Comparison of ENCODE assay signal across 16 cellular contexts in genomic region chr4:13990596-13991589, GRCh38.
DNase-seq lines count a peak whose midpoint lies in the region; ATAC-seq and TF ChIP-seq lines count a peak whose summit lies in the region.
"Had no signal": no experiment of that assay in that cellular context is flagged by ENCODE, and none has a peak within 500 bp of the region (broad histone marks: within the 10 kb centered on the region; RNA-seq: fewer than 3 reads in every experiment).

No MANE protein-coding gene starts in this region.

- peak overlapping the region; percentile 79 for H3K9ac ChIP-seq in skeletal muscle satellite cell (ENCODE audit: low read depth, low read length)

- H3K9me3 ChIP-seq in skeletal muscle satellite cell (replicated peaks; ENCODE audit: low read length) = no peaks in the 10 kb centered on the region
- H3K9me3 ChIP-seq: mucosa of descending colon, thoracic aorta had no signal

- DNase-seq in HuH-7 (ENCODE audit: low spot score) (peak; percentile 15), cardiac fibroblast (ENCODE audit: low read depth in 2 of 2) (peak; percentile 38 to 39), kidney tubule cell (ENCODE audit: low spot score) (peak; percentile 91), NCI-H2081 treated with DMSO at 0.1 percent for 48 hours (lab: John Stamatoyannopoulos, UW) (no peak), ecto neural progenitor cell (ENCODE audit: low spot score) (no peak), omental fat pad (ENCODE audit: low spot score) (no peak), GM19238 (ENCODE audit: insufficient read length, low spot score) (no peak)
- DNase-seq: activated CD8-positive, alpha-beta T cell treated with anti-CD3 and anti-CD28 coated beads, Interleukin-2, amount 10 ng/mL, durations not matched to agents 7 days and 5 days; activated effector memory CD4-positive, alpha-beta T cell treated with anti-CD3 and anti-CD28 coated beads, Interleukin-2, amount 50 U/mL, for 16 hours; CD4-positive, alpha-beta T cell; erythroblast; mucosa of descending colon; NCI-H1436; NCI-H524 treated with DMSO at 0.1 percent for 48 hours had no signal

- no peak for ATAC-seq in omental fat pad (ENCODE audit: low FRiP score)
- ATAC-seq: activated CD8-positive, alpha-beta T cell treated with anti-CD3 and anti-CD28 coated beads, Interleukin-2, amount 10 ng/mL, durations not matched to agents 7 days and 5 days; mucosa of descending colon had no signal

- H3K4me3 ChIP-seq in cardiac fibroblast (replicated peaks in 1 of 2; ENCODE audit: low read depth in 2 of 2, low read length in 2 of 2) (no peak overlapping the region), skeletal muscle satellite cell (ENCODE audit: low read length) (no peak overlapping the region)
- H3K4me3 ChIP-seq: mucosa of descending colon, thoracic aorta had no signal

- H3K4me2 ChIP-seq in skeletal muscle satellite cell (ENCODE audit: low read length) = peak overlapping the region; percentile 65

- H3K4me1 ChIP-seq in skeletal muscle satellite cell (ENCODE audit: control insufficient read depth, insufficient read depth, low read length) = peaks cover 65% of the 10 kb centered on the region

- TF ChIP-seq CTCF in cardiac fibroblast (IDR thresholded peaks at IDR 0.05; ENCODE audit: low read depth, low read length) = no peak
- no peak for TF ChIP-seq CTCF in omental fat pad (IDR thresholded peaks at IDR 0.05)

- H3K36me3 ChIP-seq in skeletal muscle satellite cell (ENCODE audit: insufficient read depth, low read length) = no peaks in the 10 kb centered on the region
- H3K36me3 ChIP-seq: thoracic aorta had no signal

- H3K27me3 ChIP-seq in skeletal muscle satellite cell (ENCODE audit: control insufficient read depth, insufficient read depth, low read length) = no peaks in the 10 kb centered on the region

Comparison
In these comparisons a context has a peak if more than half of its experiments do, and no peak if none do; other contexts are left out.
1. DNase-seq: peak in HuH-7 (single experiment), cardiac fibroblast (2 of 2) and kidney tubule cell (single experiment); none in NCI-H2081 treated with DMSO at 0.1 percent for 48 hours (single experiment), ecto neural progenitor cell (single experiment), omental fat pad (single experiment) and GM19238 (single experiment).